In genomic region chr12:124434364-124434763, GRCh38 we compare ENCODE assay signal across 23 cellular contexts.
DNase-seq lines count a peak whose midpoint lies in the region; ATAC-seq and TF ChIP-seq lines count a peak whose summit lies in the region.
"Had no signal": no experiment of that assay in that cellular context is flagged by ENCODE, and none has a peak within 500 bp of the region (broad histone marks: within the 10 kb centered on the region; RNA-seq: fewer than 3 reads in every experiment).

No MANE protein-coding gene starts in this region.

- H3K79me2 ChIP-seq in GM23338 (replicated peaks; ENCODE audit: insufficient read depth) = peaks cover 6% of the 10 kb centered on the region
- no peaks in the 10 kb centered on the region for H3K79me2 ChIP-seq in neural progenitor cell (ENCODE audit: low read depth)

- peak overlapping the region; percentile 34; the same call in 1 of the 2 replicates for H3K4me3 ChIP-seq in GM23338
- H3K4me3 ChIP-seq in SK-N-MC = no peak overlapping the region
- no peak overlapping the region for H3K4me3 ChIP-seq in iPS-15b (ENCODE audit: low read depth, low read length)
- peak overlapping the region; percentile 32 for H3K4me3 ChIP-seq in neural progenitor cell
- H3K4me3 ChIP-seq: colonic mucosa, K562, thoracic aorta had no signal

- no peaks in the 10 kb centered on the region for H3K9me2 ChIP-seq in GM23338 (ENCODE audit: insufficient read depth)

- ATAC-seq in GM23338 = peak; percentile 69
- no peak for ATAC-seq in GM19452 (IDR thresholded peaks at IDR 0.05; ENCODE audit: unreplicated experiment)
- ATAC-seq in GM19324 (IDR thresholded peaks at IDR 0.05; ENCODE audit: low FRiP score, unreplicated experiment) = no peak
- ATAC-seq in HG03469 (IDR thresholded peaks at IDR 0.05; ENCODE audit: unreplicated experiment) = no peak
- ATAC-seq: naive thymus-derived CD4-positive, alpha-beta T cell; stimulated activated naive B cell treated with anti-CD40 and anti-IgM and Interleukin-4, amounts not matched to agents 10 μg/mL and 1 μg/mL and 100 μg/mL, for 72 hours had no signal

- H3K4me2 ChIP-seq in GM23338 (peak overlapping the region; percentile 78), neural progenitor cell (peak overlapping the region; percentile 73)

- H3F3A ChIP-seq in GM23338 (replicated peaks; ENCODE audit: low read depth) = peaks cover 29% of the 10 kb centered on the region
- H3F3A ChIP-seq in neural progenitor cell (ENCODE audit: low read depth) = peaks cover 59% of the 10 kb centered on the region

- no peaks in the 10 kb centered on the region for H3K9me3 ChIP-seq in SK-N-MC (ENCODE audit: low read depth, low read length)
- no peaks in the 10 kb centered on the region for H3K9me3 ChIP-seq in iPS-15b (ENCODE audit: control insufficient read depth, insufficient read depth, low read length)
- no peaks in the 10 kb centered on the region for H3K9me3 ChIP-seq in neural progenitor cell (ENCODE audit: low read depth)
- H3K9me3 ChIP-seq: colonic mucosa, thoracic aorta had no signal

- TF ChIP-seq CTCF in GM23338 (conservative IDR thresholded peaks at IDR 0.05; ENCODE audit: low read depth in 2 of 2) (no peak), neural progenitor cell (IDR thresholded peaks at IDR 0.05) (no peak)

- H3K9ac ChIP-seq in SK-N-MC (ENCODE audit: insufficient read length) (no peak overlapping the region), iPS-15b (ENCODE audit: low read depth, low read length) (peak overlapping the region; percentile 37), neural progenitor cell (no peak overlapping the region)

- peaks cover 13% of the 10 kb centered on the region for H3K4me1 ChIP-seq in GM23338 (ENCODE audit: insufficient read depth)
- H3K4me1 ChIP-seq in iPS-15b (ENCODE audit: control insufficient read depth, insufficient read depth, low read length) = peaks cover 12% of the 10 kb centered on the region
- H3K4me1 ChIP-seq in neural progenitor cell = peaks cover 23% of the 10 kb centered on the region
- H3K4me1 ChIP-seq: colonic mucosa had no signal

- no peak overlapping the region for H2AFZ ChIP-seq in GM23338
- no peak overlapping the region for H2AFZ ChIP-seq in neural progenitor cell (replicated peaks)

- peaks cover 15% of the 10 kb centered on the region for H3K27me3 Mint-ChIP-seq in GM23338 (ENCODE audit: insufficient read depth, low read depth, poor library complexity)
- peaks cover 11% of the 10 kb centered on the region for H3K27me3 Mint-ChIP-seq in neural progenitor cell (ENCODE audit: insufficient read depth, low read depth)
- H3K27me3 Mint-ChIP-seq: activated CD4-positive, alpha-beta T cell treated with anti-CD3 and anti-CD28 coated beads, Interleukin-2, amount 10 ng/mL, durations not matched to agents 7 days and 5 days; naive thymus-derived CD4-positive, alpha-beta T cell; stimulated activated naive B cell treated with anti-CD40 and anti-IgM and Interleukin-4, amounts not matched to agents 10 μg/mL and 1 μg/mL and 100 μg/mL, for 72 hours had no signal

- H3K27me3 ChIP-seq in GM23338 (ENCODE audit: insufficient read depth) (no peaks in the 10 kb centered on the region), iPS-15b (ENCODE audit: control insufficient read depth, insufficient read depth, low read length) (peaks cover 6% of the 10 kb centered on the region), neural progenitor cell (no peaks in the 10 kb centered on the region)
- H3K27me3 ChIP-seq: colonic mucosa had no signal

- H3K4me1 Mint-ChIP-seq in GM23338 = peaks cover 26% of the 10 kb centered on the region
- H3K4me1 Mint-ChIP-seq in neural progenitor cell = peaks cover 46% of the 10 kb centered on the region
- H3K4me1 Mint-ChIP-seq: activated CD4-positive, alpha-beta T cell treated with anti-CD3 and anti-CD28 coated beads, Interleukin-2, amount 10 ng/mL, durations not matched to agents 7 days and 5 days had no signal

- H4K20me1 ChIP-seq in GM23338 (replicated peaks; ENCODE audit: insufficient read depth) (peaks cover 6% of the 10 kb centered on the region), neural progenitor cell (ENCODE audit: low read depth) (peaks cover 57% of the 10 kb centered on the region)

- H3K9me3 Mint-ChIP-seq in GM23338 (0 out of 3 replicates have a peak, but pooled peaks cover 4% of the 10 kb centered on the region), neural progenitor cell (no peaks in the 10 kb centered on the region)
- H3K9me3 Mint-ChIP-seq: stimulated activated naive B cell treated with anti-CD40 and anti-IgM and Interleukin-4, amounts not matched to agents 10 μg/mL and 1 μg/mL and 100 μg/mL, for 72 hours had no signal

- H3K27ac ChIP-seq in GM23338 (ENCODE audit: low read depth) (peak overlapping the region; percentile 87), SK-N-MC (peak overlapping the region; percentile 44; the same call in 1 of the 2 replicates), neural progenitor cell (peak overlapping the region; percentile 73)
- H3K27ac ChIP-seq: colonic mucosa, VCaP had no signal

- H3K27ac Mint-ChIP-seq in GM23338 = peak overlapping the region; percentile 89
- peak overlapping the region; percentile 88 for H3K27ac Mint-ChIP-seq in neural progenitor cell
- H3K27ac Mint-ChIP-seq: activated CD4-positive, alpha-beta T cell treated with anti-CD3 and anti-CD28 coated beads, Interleukin-2, amount 10 ng/mL, durations not matched to agents 7 days and 5 days had no signal

- H3K4me3 Mint-ChIP-seq in GM23338 (peak overlapping the region; percentile 44; the same call in 2 of the 3 replicates), neural progenitor cell (peak overlapping the region; percentile 42)
- H3K4me3 Mint-ChIP-seq: activated CD4-positive, alpha-beta T cell treated with anti-CD3 and anti-CD28 coated beads, Interleukin-2, amount 10 ng/mL, durations not matched to agents 7 days and 5 days; naive thymus-derived CD4-positive, alpha-beta T cell; stimulated activated naive B cell treated with anti-CD40 and anti-IgM and Interleukin-4, amounts not matched to agents 10 μg/mL and 1 μg/mL and 100 μg/mL, for 72 hours had no signal

- H3K36me3 Mint-ChIP-seq in GM23338 (ENCODE audit: low read depth) (peaks cover 29% of the 10 kb centered on the region), neural progenitor cell (peaks cover 3% of the 10 kb centered on the region)

- peak; percentile 51 for DNase-seq in GM23338 (ENCODE audit: low spot score)
- no peak for DNase-seq in SK-N-MC (ENCODE audit: low read depth, low spot score)
- peak; percentile 76 for DNase-seq in neural progenitor cell (ENCODE audit: low spot score)
- DNase-seq in COR-L47 (lab: John Stamatoyannopoulos, UW) = no peak
- DNase-seq: activated CD4-positive, alpha-beta T cell treated with anti-CD3 and anti-CD28 coated beads, Interleukin-2, amount 10 ng/mL, durations not matched to agents 7 days and 5 days; activated effector memory CD4-positive, alpha-beta T cell treated with anti-CD3 and anti-CD28 coated beads, Interleukin-2, amount 50 U/mL, for 16 hours; colonic mucosa; DMS 273 treated with DMSO at 0.1 percent for 48 hours; mammary epithelial cell; MM.1S; naive thymus-derived CD4-positive, alpha-beta T cell; NCI-H1436; NCI-H524; NK-92 treated with Interleukin-12 subunit alpha and Interleukin-12 subunit beta, amount 100 ng/mL, for 24 hours; small intestine; stimulated activated naive B cell treated with anti-CD40 and anti-IgM and Interleukin-4, amounts not matched to agents 10 μg/mL and 1 μg/mL and 100 μg/mL, for 72 hours had no signal

- no peaks in the 10 kb centered on the region for H3K36me3 ChIP-seq in GM23338 (ENCODE audit: insufficient read depth)
- peaks cover 12% of the 10 kb centered on the region; the same call in 1 of the 2 replicates for H3K36me3 ChIP-seq in SK-N-MC (ENCODE audit: insufficient read depth, low read length)
- peaks cover 40% of the 10 kb centered on the region for H3K36me3 ChIP-seq in iPS-15b (ENCODE audit: control insufficient read depth, insufficient read depth, low read length)
- no peaks in the 10 kb centered on the region for H3K36me3 ChIP-seq in neural progenitor cell
- H3K36me3 ChIP-seq: colonic mucosa had no signal

TF ChIP-seq in GM23338, 12 proteins besides CTCF, POLR2A, EP300 and RAD21 (continues in another document):
- TF ChIP-seq JUNB (IDR thresholded peaks at IDR 0.05; ENCODE audit: unreplicated experiment) (no peak), EZH2 (IDR thresholded peaks at IDR 0.05; ENCODE audit: low read depth, unreplicated experiment) (no peak), ETS1 (IDR thresholded peaks at IDR 0.05) (no peak), POLR2AphosphoS5 (IDR thresholded peaks at IDR 0.05; ENCODE audit: low read depth) (no peak)

Comparison
In these comparisons a context has a peak if more than half of its experiments do, and no peak if none do; other contexts are left out.
1. DNase-seq: peak in GM23338 (single experiment) and neural progenitor cell (single experiment); none in SK-N-MC (single experiment) and COR-L47 (single experiment).
2. H3K4me3 ChIP-seq: peak in GM23338 (single experiment) and neural progenitor cell (single experiment); none in SK-N-MC (single experiment) and iPS-15b (single experiment).
3. Peak in every context shown above with its lines, with median percentiles within 50 percentile points of each other: H3K27ac ChIP-seq.